Comparison of ENCODE assay signal across 20 cellular contexts in the genomic region with DNA sequence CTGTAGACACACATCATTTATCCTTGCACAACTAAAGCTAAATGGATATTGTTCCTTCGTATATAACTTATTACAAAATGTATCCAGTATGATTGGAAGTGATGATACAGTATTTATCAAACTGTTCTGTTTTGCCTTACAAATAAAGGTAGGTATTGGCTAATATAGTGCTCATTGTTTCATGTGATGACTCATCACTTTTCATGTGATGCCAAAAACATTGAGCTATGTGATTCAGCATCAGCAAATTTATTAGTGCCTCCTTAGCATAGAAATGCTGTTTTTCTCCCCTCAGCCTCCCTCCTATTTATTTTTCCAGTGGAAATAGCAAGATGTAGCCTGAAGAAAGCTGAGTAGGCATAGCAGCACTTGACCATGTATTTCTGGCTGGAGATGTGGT.
DNase-seq lines count a peak whose midpoint lies in the region; ATAC-seq, FAIRE-seq and TF ChIP-seq lines count a peak whose summit lies in the region.
"Had no signal": no experiment of that assay in that cellular context is flagged by ENCODE, and none has a peak within 500 bp of the region (broad histone marks: within the 10 kb centered on the region; RNA-seq: fewer than 3 reads in every experiment).

No MANE protein-coding gene starts in this region.

- H3K9me2 ChIP-seq in GM23248 (ENCODE audit: insufficient read depth): 0 out of 2 replicates have a peak, but pooled peaks cover 4% of the 10 kb centered on the region

- H2BK120ac ChIP-seq in H1 (replicated peaks; ENCODE audit: low read depth, low read length): no peak overlapping the region

- no peak overlapping the region for H2BK20ac ChIP-seq in H1 (ENCODE audit: low read length)

- no peak overlapping the region for H4K5ac ChIP-seq in H1 (ENCODE audit: insufficient read length, low read depth, low read length)

- no peak overlapping the region for H3K4me3 ChIP-seq in GM23248
- no peak overlapping the region for H3K4me3 ChIP-seq in H1 (ENCODE audit: extremely low read depth in 1 of 4, insufficient read depth in 2 of 4, low read depth in 3 of 4, low read length in 4 of 4)
- no peak overlapping the region for H3K4me3 ChIP-seq in lower lobe of right lung
- H3K4me3 ChIP-seq: heart right ventricle had no signal

- WGBS in GM23248 (ENCODE audit: low coverage in 1 of 2, low lambda C conversion rate in 2 of 2, missing lambda C conversion rate in 2 of 2), 2 experiments: 63 to 72% methylated on average over 1 of the region's 1 CpG
- WGBS in H1 (ENCODE audit: extremely low coverage in 1 of 2, insufficient coverage in 1 of 2, insufficient read length in 1 of 2, insufficient replicate concordance in 2 of 2, low coverage in 1 of 2, low lambda C conversion rate in 2 of 2, missing lambda C conversion rate in 1 of 2), 2 experiments: 85% methylated on average over 1 of the region's 1 CpG; no CpG with 5 or more reads in 1 of the 2 experiments

- no peak overlapping the region for H2AK5ac ChIP-seq in H1 (ENCODE audit: low read depth, low read length)

- no peak overlapping the region for H3K23ac ChIP-seq in H1 (ENCODE audit: insufficient read length)

- H3K23me2 ChIP-seq in H1 (ENCODE audit: low read depth, low read length): no peaks in the 10 kb centered on the region

- H3K4ac ChIP-seq in H1 (replicated peaks; ENCODE audit: insufficient read length, low read depth, low read length): peak overlapping the region; percentile 69

- no peak overlapping the region for H3K27ac ChIP-seq in GM23248
- no peak overlapping the region for H3K27ac ChIP-seq in H1 (ENCODE audit: low read depth, low read length)
- H3K27ac ChIP-seq in lower lobe of right lung: no peak overlapping the region
- H3K27ac ChIP-seq: heart right ventricle had no signal

- H4K91ac ChIP-seq in H1 (replicated peaks; ENCODE audit: insufficient read length, low read length): no peak overlapping the region

- CTCF ChIA-PET in H1 (lab: Charles Lee; ENCODE audit: partially characterized antibody): interaction anchor here (1.2 kb wide), 1 partner anchor 13 kb away, joined by 4 read pairs; no protein-coding TSS in a partner anchor

- no peak for TF ChIP-seq RAD21 in H1 (IDR thresholded peaks at IDR 0.05 in 1 of 2, conservative IDR thresholded peaks at IDR 0.05 in 1 of 2; ENCODE audit: low read depth in 2 of 2, low read length in 2 of 2)

- TF ChIP-seq EP300 in H1 (IDR thresholded peaks at IDR 0.05; ENCODE audit: borderline replicate concordance in 1 of 2, low read depth in 2 of 2, low read length in 2 of 2): no peak

- no peak for TF ChIP-seq POLR2A in H1 (IDR thresholded peaks at IDR 0.05; ENCODE audit: control extremely low read depth in 1 of 2, low read depth in 2 of 2, low read length in 2 of 2)

- H3K4me1 ChIP-seq in GM23248 (ENCODE audit: insufficient read depth) (peaks cover 14% of the 10 kb centered on the region), H1 (replicated peaks in 1 of 4; ENCODE audit: control insufficient read depth in 3 of 4, insufficient read depth in 4 of 4, low read length in 3 of 4) (no peaks in the 10 kb centered on the region), lower lobe of right lung (no peaks in the 10 kb centered on the region)

- peak; percentile 51 for DNase-seq in GM23248
- DNase-seq in RPMI7951 (ENCODE audit: low read depth): peak; percentile 23
- DNase-seq in H1 (ENCODE audit: low read depth in 1 of 2, low spot score in 2 of 2): no peak
- peak; percentile 9 for DNase-seq in myocyte (ENCODE audit: low read depth)
- no peak for DNase-seq in lower lobe of right lung
- no peak for DNase-seq in HuH-7.5 (ENCODE audit: low spot score)
- no peak for DNase-seq in activated CD4-positive, alpha-beta T cell treated with anti-CD3 and anti-CD28 coated beads, Interleukin-2, amount 50 U/mL, for 1 hour
- DNase-seq: activated CD4-positive, CD25-positive, alpha-beta regulatory T cell; activated CD8-positive, alpha-beta memory T cell treated with anti-CD3 and anti-CD28 coated beads for 24 hours; AML-193; amniotic stem cell; heart right ventricle; islet precursor cell; KBM-7; NCI-H1417 treated with DMSO at 0.1 percent for 48 hours; SIG-M5; stimulated activated CD4-positive, alpha-beta T cell treated with anti-CD3 and anti-CD28 coated beads, Interleukin-4, amount 100 ng/mL, for 24 hours; stimulated activated CD8-positive, alpha-beta memory T cell treated with anti-CD3 and anti-CD28 coated beads, Interleukin-4, amount 100 ng/mL, for 48 hours; T-helper 2 cell had no signal

- no peak for ATAC-seq in lower lobe of right lung
- ATAC-seq: heart right ventricle had no signal

- H3K18ac ChIP-seq in H1 (ENCODE audit: extremely low read depth, low read length): no peak overlapping the region

- H3K79me2 ChIP-seq in GM23248 (ENCODE audit: insufficient read depth) (no peaks in the 10 kb centered on the region), H1 (ENCODE audit: control insufficient read depth in 1 of 2, insufficient read depth in 2 of 2, low read length in 2 of 2) (no peaks in the 10 kb centered on the region)

- H3K9me3 ChIP-seq in GM23248 (ENCODE audit: low read depth) (no peaks in the 10 kb centered on the region), H1 (ENCODE audit: insufficient read depth in 2 of 2, low read depth in 1 of 2, low read length in 1 of 2) (no peaks in the 10 kb centered on the region), lower lobe of right lung (peaks cover 6% of the 10 kb centered on the region)

- in situ Hi-C loops in GM23248 (cut with MboI): no loop called here

- TF ChIP-seq CTCF in H1 (IDR thresholded peaks at IDR 0.05; ENCODE audit: control extremely low read depth in 1 of 3, insufficient read depth in 1 of 3, low read depth in 1 of 3, low read length in 3 of 3) (no peak), lower lobe of right lung (IDR thresholded peaks at IDR 0.05) (no peak)

- H2AFZ ChIP-seq in GM23248 (no peak overlapping the region), H1 (ENCODE audit: low read length) (no peak overlapping the region)

- intact Hi-C loops in lower lobe of right lung (cut with DNase I): no loop called here

- H3K4me2 ChIP-seq in GM23248 (ENCODE audit: unreplicated experiment) (no peak overlapping the region), H1 (ENCODE audit: insufficient read depth in 1 of 2, low read depth in 2 of 2, low read length in 2 of 2) (no peak overlapping the region)

- peaks cover 14% of the 10 kb centered on the region for H3F3A ChIP-seq in GM23248 (ENCODE audit: insufficient read depth)

- H3K14ac ChIP-seq in H1 (ENCODE audit: insufficient read length): no peak overlapping the region

- H4K8ac ChIP-seq in H1 (ENCODE audit: extremely low read depth, insufficient read depth, low read length): no peak overlapping the region

- H2BK12ac ChIP-seq in H1 (ENCODE audit: low read depth, low read length): no peak overlapping the region

- POLR2A ChIA-PET in H1 (lab: Charles Lee; ENCODE audit: partially characterized antibody): no interaction called here

- H3K79me1 ChIP-seq in H1 (ENCODE audit: low read depth, low read length): no peaks in the 10 kb centered on the region

- H3K36me3 ChIP-seq in GM23248 (ENCODE audit: low read depth) (no peaks in the 10 kb centered on the region), H1 (ENCODE audit: control insufficient read depth in 2 of 4, insufficient read depth in 4 of 4, low read length in 3 of 4) (no peaks in the 10 kb centered on the region), lower lobe of right lung (no peaks in the 10 kb centered on the region)
- H3K36me3 ChIP-seq: heart right ventricle had no signal

- no peaks in the 10 kb centered on the region for H4K20me1 ChIP-seq in GM23248 (ENCODE audit: insufficient read depth)
- H4K20me1 ChIP-seq in H1 (replicated peaks in 1 of 2; ENCODE audit: control insufficient read depth in 1 of 2, insufficient read depth in 2 of 2, low read length in 2 of 2): no peaks in the 10 kb centered on the region

- H2BK5ac ChIP-seq in H1 (ENCODE audit: low read depth, low read length): no peak overlapping the region

- H3K56ac ChIP-seq in H1 (replicated peaks; ENCODE audit: insufficient read length, low read depth, low read length): no peak overlapping the region

- H3K9ac ChIP-seq in GM23248 (no peak overlapping the region), H1 (replicated peaks in 1 of 4; ENCODE audit: extremely low read depth in 1 of 4, low read depth in 3 of 4, low read length in 3 of 4) (no peak overlapping the region)

- H3K27me3 ChIP-seq in GM23248 (replicated peaks; ENCODE audit: insufficient read depth) (no peaks in the 10 kb centered on the region), H1 (replicated peaks in 1 of 4; ENCODE audit: control insufficient read depth in 3 of 4, extremely low read depth in 1 of 4, insufficient read depth in 3 of 4, low read length in 3 of 4) (peaks cover 0 to 1% (median 0%) of the 10 kb centered on the region in 4 experiments; a peak in 1 of 7 replicates), lower lobe of right lung (ENCODE audit: low read depth) (no peaks in the 10 kb centered on the region)
- H3K27me3 ChIP-seq: heart right ventricle had no signal

- H2BK15ac ChIP-seq in H1 (ENCODE audit: low read length): no peak overlapping the region

- FAIRE-seq in H1 (lab: Jason Lieb, UNC): no peak
- FAIRE-seq: colon had no signal

TF ChIP-seq in H1, 55 proteins besides CTCF, POLR2A, EP300 and RAD21:
- no peak for TF ChIP-seq SRF (IDR thresholded peaks at IDR 0.05; ENCODE audit: low read depth, low read length)
- TF ChIP-seq TAF1 (IDR thresholded peaks at IDR 0.05; ENCODE audit: low read depth, low read length): no peak
- peak; percentile 58 for TF ChIP-seq MAFK (IDR thresholded peaks at IDR 0.05; ENCODE audit: low read depth, low read length)
- 0 out of 2 replicates have a peak, but pooled peaks have one; percentile 38 for TF ChIP-seq BACH1 (IDR thresholded peaks at IDR 0.05; ENCODE audit: low read length)
- no peak for TF ChIP-seq BRCA1 (IDR thresholded peaks at IDR 0.05; ENCODE audit: low read depth, low read length)
- no peak for TF ChIP-seq ASH2L (IDR thresholded peaks at IDR 0.05; ENCODE audit: low read length)
- TF ChIP-seq HDAC6 (IDR thresholded peaks at IDR 0.05; ENCODE audit: low read depth, low read length): no peak
- TF ChIP-seq HDAC2 (IDR thresholded peaks at IDR 0.05; ENCODE audit: borderline replicate concordance in 1 of 2, low read depth in 2 of 2, low read length in 2 of 2): no peak
- no peak for TF ChIP-seq TBP (IDR thresholded peaks at IDR 0.05; ENCODE audit: low read depth, low read length)
- TF ChIP-seq SP1 (IDR thresholded peaks at IDR 0.05; ENCODE audit: low read depth, low read length): no peak
- TF ChIP-seq CHD2 (IDR thresholded peaks at IDR 0.05; ENCODE audit: low read length): no peak
- TF ChIP-seq KDM1A (IDR thresholded peaks at IDR 0.05; ENCODE audit: borderline replicate concordance, low read length): no peak
- no peak for TF ChIP-seq CREB1 (IDR thresholded peaks at IDR 0.05)
- TF ChIP-seq CTBP2 (IDR thresholded peaks at IDR 0.05; ENCODE audit: borderline replicate concordance, insufficient read depth, insufficient read length, low read length): no peak
- TF ChIP-seq GTF2F1 (IDR thresholded peaks at IDR 0.05; ENCODE audit: borderline replicate concordance, low read depth, low read length): no peak
- no peak for TF ChIP-seq RFX5 (IDR thresholded peaks at IDR 0.05; ENCODE audit: borderline replicate concordance, low read depth, low read length)
- no peak for TF ChIP-seq PHF8 (conservative IDR thresholded peaks at IDR 0.05; ENCODE audit: low read depth, low read length)
TF ChIP-seq in H1: peak in this region for 2.

Comparison
In these comparisons a context has a peak if more than half of its experiments do, and no peak if none do; other contexts are left out.
1. DNase-seq: peak in GM23248 (single experiment), RPMI7951 (single experiment) and myocyte (single experiment); none in H1 (0 of 2), lower lobe of right lung (single experiment), HuH-7.5 (single experiment) and activated CD4-positive, alpha-beta T cell treated with anti-CD3 and anti-CD28 coated beads, Interleukin-2, amount 50 U/mL, for 1 hour (single experiment).